Comparison of ENCODE assay signal across 13 cellular contexts in genomic region chr6:148528292-148528691, GRCh38.
DNase-seq lines count a peak whose midpoint lies in the region; ATAC-seq and TF ChIP-seq lines count a peak whose summit lies in the region.
"Had no signal": no experiment of that assay in that cellular context is flagged by ENCODE, and none has a peak within 500 bp of the region (broad histone marks: within the 10 kb centered on the region; RNA-seq: fewer than 3 reads in every experiment).

No MANE protein-coding gene starts in this region.

- H3K4me3 ChIP-seq in A673 (ENCODE audit: low read depth, low read length, poor library complexity, severe bottlenecking) (no peak overlapping the region), HFF-Myc (replicated peaks; ENCODE audit: low read depth, low read length) (no peak overlapping the region), hepatocyte (no peak overlapping the region), breast epithelium (no peak overlapping the region)
- H3K4me3 ChIP-seq: sigmoid colon, upper lobe of right lung had no signal

- H3K27ac Mint-ChIP-seq in activated naive CD8-positive, alpha-beta T cell treated with anti-CD3 and anti-CD28 coated beads, Interleukin-2, amount 50 U/mL, for 24 hours = no peak overlapping the region

- H3K4me1 ChIP-seq in A673 (ENCODE audit: insufficient read depth, low read length, poor library complexity, severe bottlenecking) (peaks cover 26% of the 10 kb centered on the region), hepatocyte (ENCODE audit: insufficient read depth) (no peaks in the 10 kb centered on the region), breast epithelium (no peaks in the 10 kb centered on the region)

- TF ChIP-seq POLR2A in breast epithelium (IDR thresholded peaks at IDR 0.05) = no peak

- H3K4me2 ChIP-seq in hepatocyte = no peak overlapping the region

- intact Hi-C loops in A673 (cut with micrococcal nuclease; ENCODE audit: unreplicated experiment) (loop anchor here (2.0 kb wide), 1 partner anchor 63 kb away; no protein-coding TSS in a partner anchor), breast epithelium (cut with DNase I; ENCODE audit: low total_unique reads) (no loop called here)

- no peak for ATAC-seq in HG02884 (IDR thresholded peaks at IDR 0.05; ENCODE audit: unreplicated experiment)
- ATAC-seq in activated naive CD8-positive, alpha-beta T cell treated with anti-CD3 and anti-CD28 coated beads, Interleukin-2, amount 50 U/mL, for 24 hours = no peak

- DNase-seq in A673 (ENCODE audit: low spot score) = peak; percentile 61
- no peak for DNase-seq in HFF-Myc (ENCODE audit: extremely low read depth, low read depth)
- no peak for DNase-seq in hepatocyte (ENCODE audit: low spot score)
- no peak for DNase-seq in breast epithelium (ENCODE audit: low spot score in 2 of 2)
- no peak for DNase-seq in NCI-H146 treated with DMSO at 0.1 percent for 48 hours (lab: John Stamatoyannopoulos, UW; ENCODE audit: unreplicated experiment)
- DNase-seq in activated naive CD8-positive, alpha-beta T cell treated with anti-CD3 and anti-CD28 coated beads, Interleukin-2, amount 50 U/mL, for 24 hours = no peak
- DNase-seq: activated CD8-positive, alpha-beta memory T cell treated with anti-CD3 and anti-CD28 coated beads, Interleukin-2, amount 50 U/mL, for 48 hours; AML-193; sigmoid colon; upper lobe of right lung had no signal

- H3K27ac ChIP-seq in A673 (ENCODE audit: low read depth, low read length, poor library complexity, severe bottlenecking) (no peak overlapping the region), angular gyrus (ENCODE audit: low read depth, low read length) (peak overlapping the region; percentile 54), hepatocyte (no peak overlapping the region), breast epithelium (peak overlapping the region in 1 of 2 donors; percentile 6)
- H3K27ac ChIP-seq: RWPE1, upper lobe of right lung had no signal

- no peak overlapping the region for H2AFZ ChIP-seq in hepatocyte

- H3K27me3 ChIP-seq in A673 (replicated peaks; ENCODE audit: insufficient read depth, low read depth, low read length, poor library complexity) = no peaks in the 10 kb centered on the region
- no peaks in the 10 kb centered on the region for H3K27me3 ChIP-seq in hepatocyte
- H3K27me3 ChIP-seq in breast epithelium = no peaks in the 10 kb centered on the region
- H3K27me3 ChIP-seq: sigmoid colon, upper lobe of right lung had no signal

- H3K36me3 Mint-ChIP-seq in activated naive CD8-positive, alpha-beta T cell treated with anti-CD3 and anti-CD28 coated beads, Interleukin-2, amount 50 U/mL, for 24 hours (ENCODE audit: low read depth) = no peaks in the 10 kb centered on the region

- WGBS in hepatocyte (ENCODE audit: low lambda C conversion rate, missing lambda C conversion rate) = 92% methylated on average over 5 of the region's 5 CpGs

- no peaks in the 10 kb centered on the region for H3K79me2 ChIP-seq in hepatocyte

- no peak overlapping the region for H3K4me3 Mint-ChIP-seq in activated naive CD8-positive, alpha-beta T cell treated with anti-CD3 and anti-CD28 coated beads, Interleukin-2, amount 50 U/mL, for 24 hours

- H3K9me3 Mint-ChIP-seq in activated naive CD8-positive, alpha-beta T cell treated with anti-CD3 and anti-CD28 coated beads, Interleukin-2, amount 50 U/mL, for 24 hours = no peaks in the 10 kb centered on the region

- H3K36me3 ChIP-seq in A673 (ENCODE audit: insufficient read depth, low read length, poor library complexity, severe bottlenecking) (peaks cover 6% of the 10 kb centered on the region), hepatocyte (replicated peaks; ENCODE audit: insufficient read depth, low read depth) (no peaks in the 10 kb centered on the region), breast epithelium (peaks cover 5% of the 10 kb centered on the region)

- POLR2A ChIA-PET in A673 (lab: Charles Lee; ENCODE audit: low non-redundant PET) = no interaction called here

- H3K9me3 ChIP-seq in A673 (ENCODE audit: low read depth, low read length, poor library complexity, severe bottlenecking) = no peaks in the 10 kb centered on the region
- H3K9me3 ChIP-seq in hepatocyte (ENCODE audit: low read depth) = no peaks in the 10 kb centered on the region
- H3K9me3 ChIP-seq in breast epithelium = no peaks in the 10 kb centered on the region
- H3K9me3 ChIP-seq: sigmoid colon, upper lobe of right lung had no signal

- no peaks in the 10 kb centered on the region for H3K9me2 ChIP-seq in hepatocyte (replicated peaks; ENCODE audit: insufficient read depth)

- CTCF ChIA-PET in A673 (lab: Charles Lee) = interaction anchor here (0.6 to 1.1 kb wide), 3 partner anchors 95 to 348 kb away, joined by 3 to 6 read pairs (median 3); no protein-coding TSS in a partner anchor

- peak; percentile 56 for TF ChIP-seq CTCF in A673 (conservative IDR thresholded peaks at IDR 0.05; ENCODE audit: low read depth, low read length)
- TF ChIP-seq CTCF in HFF-Myc (IDR thresholded peaks at IDR 0.05; ENCODE audit: low read depth, low read length, missing control alignments) = peak; percentile 21
- TF ChIP-seq CTCF in hepatocyte (IDR thresholded peaks at IDR 0.05; ENCODE audit: poor library complexity) = peak; percentile 20
- TF ChIP-seq CTCF in breast epithelium (IDR thresholded peaks at IDR 0.05) = no peak

- H4K20me1 ChIP-seq in hepatocyte (ENCODE audit: insufficient read depth, poor library complexity, severe bottlenecking) = no peaks in the 10 kb centered on the region

- H3K4me1 Mint-ChIP-seq in activated naive CD8-positive, alpha-beta T cell treated with anti-CD3 and anti-CD28 coated beads, Interleukin-2, amount 50 U/mL, for 24 hours = peaks cover 7% of the 10 kb centered on the region

- no TSS peak for BruUV-seq in A673 (replicated peaks; lab: Mats Ljungman, UMichigan)

- peaks cover 7% of the 10 kb centered on the region for H3K27me3 Mint-ChIP-seq in activated naive CD8-positive, alpha-beta T cell treated with anti-CD3 and anti-CD28 coated beads, Interleukin-2, amount 50 U/mL, for 24 hours

Comparison
In these comparisons a context has a peak if more than half of its experiments do, and no peak if none do; other contexts are left out.
1. CTCF ChIP-seq: peak in A673 (single experiment), HFF-Myc (single experiment) and hepatocyte (single experiment); none in breast epithelium (0 of 3).